In genomic region chr2:152166633-152167032, GRCh38 we compare ENCODE assay signal across 8 cellular contexts. TPM values are rescaled to one million over a fixed set of nuclear protein-coding genes. Genes with fewer than 3 reads are reported as not detected.
DNase-seq lines count a peak whose midpoint lies in the region; ATAC-seq lines count a peak whose summit lies in the region.

No MANE protein-coding gene starts in this region.

- ATAC-seq in left cardiac atrium (peak; percentile 38 to 61), Right ventricle myocardium inferior (no peak), HG03064 (IDR thresholded peaks at IDR 0.05; ENCODE audit: low read depth, unreplicated experiment) (peak; percentile 77)

- DNase-seq in left cardiac atrium (no peak), Right ventricle myocardium inferior (ENCODE audit: missing footprints) (no peak), dedifferentiated amniotic fluid mesenchymal stem cell (ENCODE audit: extremely low spot score) (peak; percentile 67), cerebellum (ENCODE audit: low spot score) (no peak), NOMO-1 (lab: John Stamatoyannopoulos, UW; ENCODE audit: unreplicated experiment in 2 of 2) (no peak), epidermal melanocyte (ENCODE audit: insufficient read length, low spot score) (no peak), cortex of kidney (lab: John Stamatoyannopoulos, UW) (no peak)

- intact Hi-C loops in left cardiac atrium (cut with DNase I) (no loop called here), Right ventricle myocardium inferior (cut with DNase I) (no loop called here)

RNA-seq across cellular contexts. Expression of gene STAM2, which starts 8.9 kb away (rescaled TPM):
- total RNA-seq in left cardiac atrium (10 to 100 TPM; 25.9 to 27.7 TPM), Right ventricle myocardium inferior (27.0 TPM), cerebellum (48.8 TPM)
